ENCODE assay signal across 2 cellular contexts in the genomic region with DNA sequence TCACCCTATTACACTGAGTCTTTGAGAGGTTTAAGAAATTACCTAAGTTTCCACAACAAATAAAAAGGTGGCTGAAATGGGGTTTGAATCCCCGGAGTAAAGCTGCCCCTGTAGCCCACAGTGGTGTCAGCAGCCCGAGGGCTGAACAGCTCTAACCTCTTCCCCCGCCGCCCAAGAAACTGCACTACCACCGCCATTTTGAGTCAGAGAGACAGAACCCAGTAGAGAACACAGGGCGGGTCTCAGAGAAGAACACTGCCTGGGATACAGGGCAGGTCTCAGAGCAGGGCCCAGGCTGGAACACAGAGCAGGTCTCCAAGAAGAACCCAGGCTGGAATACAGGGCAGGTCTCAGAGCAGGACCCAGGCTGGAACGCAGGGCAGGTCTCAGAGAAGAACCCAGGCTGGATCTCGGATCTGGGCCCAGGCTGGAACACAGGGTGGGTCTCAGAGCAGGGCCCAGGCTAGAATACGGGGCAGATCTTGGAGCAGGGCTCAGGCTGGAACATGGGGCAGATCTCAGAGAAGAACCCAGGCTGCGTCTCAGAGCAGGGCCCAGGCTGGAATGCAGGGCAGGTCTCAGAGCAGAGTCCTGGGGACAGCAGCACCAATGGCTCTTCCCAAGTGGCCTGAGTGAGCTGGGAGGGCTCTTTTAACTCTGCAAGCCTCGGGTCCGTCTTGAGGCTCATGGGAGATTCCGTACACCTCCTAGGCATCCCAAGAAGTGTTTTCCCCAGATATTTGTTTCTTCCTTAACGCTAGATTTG.
TF ChIP-seq lines count a peak whose summit lies in the region.

No MANE protein-coding gene starts in this region.

TF ChIP-seq in A549, 52 proteins besides CTCF, POLR2A, EP300 and RAD21:
- TF ChIP-seq FOXS1 (CRISPR knock-in tag; IDR thresholded peaks at IDR 0.05), result no peak
- TF ChIP-seq HEYL (CRISPR knock-in tag; IDR thresholded peaks at IDR 0.05), result no peak
- TF ChIP-seq BHLHE40 (IDR thresholded peaks at IDR 0.05; ENCODE audit: low read depth, low read length), result no peak
- TF ChIP-seq CHD2 (IDR thresholded peaks at IDR 0.05; ENCODE audit: low read length, partially characterized antibody), result no peak
- no peak for TF ChIP-seq FOSL2 (IDR thresholded peaks at IDR 0.05)
- no peak for TF ChIP-seq FOSL2 (CRISPR knock-in tag; IDR thresholded peaks at IDR 0.05)
- TF ChIP-seq CBX2 (IDR thresholded peaks at IDR 0.05; ENCODE audit: borderline replicate concordance, low read depth), result no peak
- TF ChIP-seq, protein P1, sequence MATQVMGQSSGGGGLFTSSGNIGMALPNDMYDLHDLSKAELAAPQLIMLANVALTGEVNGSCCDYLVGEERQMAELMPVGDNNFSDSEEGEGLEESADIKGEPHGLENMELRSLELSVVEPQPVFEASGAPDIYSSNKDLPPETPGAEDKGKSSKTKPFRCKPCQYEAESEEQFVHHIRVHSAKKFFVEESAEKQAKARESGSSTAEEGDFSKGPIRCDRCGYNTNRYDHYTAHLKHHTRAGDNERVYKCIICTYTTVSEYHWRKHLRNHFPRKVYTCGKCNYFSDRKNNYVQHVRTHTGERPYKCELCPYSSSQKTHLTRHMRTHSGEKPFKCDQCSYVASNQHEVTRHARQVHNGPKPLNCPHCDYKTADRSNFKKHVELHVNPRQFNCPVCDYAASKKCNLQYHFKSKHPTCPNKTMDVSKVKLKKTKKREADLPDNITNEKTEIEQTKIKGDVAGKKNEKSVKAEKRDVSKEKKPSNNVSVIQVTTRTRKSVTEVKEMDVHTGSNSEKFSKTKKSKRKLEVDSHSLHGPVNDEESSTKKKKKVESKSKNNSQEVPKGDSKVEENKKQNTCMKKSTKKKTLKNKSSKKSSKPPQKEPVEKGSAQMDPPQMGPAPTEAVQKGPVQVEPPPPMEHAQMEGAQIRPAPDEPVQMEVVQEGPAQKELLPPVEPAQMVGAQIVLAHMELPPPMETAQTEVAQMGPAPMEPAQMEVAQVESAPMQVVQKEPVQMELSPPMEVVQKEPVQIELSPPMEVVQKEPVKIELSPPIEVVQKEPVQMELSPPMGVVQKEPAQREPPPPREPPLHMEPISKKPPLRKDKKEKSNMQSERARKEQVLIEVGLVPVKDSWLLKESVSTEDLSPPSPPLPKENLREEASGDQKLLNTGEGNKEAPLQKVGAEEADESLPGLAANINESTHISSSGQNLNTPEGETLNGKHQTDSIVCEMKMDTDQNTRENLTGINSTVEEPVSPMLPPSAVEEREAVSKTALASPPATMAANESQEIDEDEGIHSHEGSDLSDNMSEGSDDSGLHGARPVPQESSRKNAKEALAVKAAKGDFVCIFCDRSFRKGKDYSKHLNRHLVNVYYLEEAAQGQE (IDR thresholded peaks at IDR 0.05), result no peak
- no peak for TF ChIP-seq MAFK (IDR thresholded peaks at IDR 0.05; ENCODE audit: partially characterized antibody)
- TF ChIP-seq JUN (IDR thresholded peaks at IDR 0.05), result no peak
- no peak for TF ChIP-seq SMC3 (IDR thresholded peaks at IDR 0.05)
- no peak for TF ChIP-seq EHF (CRISPR knock-in tag; IDR thresholded peaks at IDR 0.05)
- TF ChIP-seq ZNF302 (CRISPR knock-in tag; IDR thresholded peaks at IDR 0.05), result no peak
- no peak for TF ChIP-seq GATA3 (IDR thresholded peaks at IDR 0.05; ENCODE audit: borderline replicate concordance)
- TF ChIP-seq ESRRA (IDR thresholded peaks at IDR 0.05; ENCODE audit: borderline replicate concordance, low read length), result no peak
- TF ChIP-seq EHMT2 (IDR thresholded peaks at IDR 0.05; ENCODE audit: low read depth), result no peak
- TF ChIP-seq KDM1A (IDR thresholded peaks at IDR 0.05; ENCODE audit: low read depth), result no peak
- no peak for TF ChIP-seq KDM5A (IDR thresholded peaks at IDR 0.05)
TF ChIP-seq in A549: peak in this region for 0.

TF ChIP-seq in H1, 55 proteins besides CTCF, POLR2A, EP300 and RAD21:
- no peak for TF ChIP-seq ASH2L (IDR thresholded peaks at IDR 0.05; ENCODE audit: low read length)
- no peak for TF ChIP-seq SAP30 (IDR thresholded peaks at IDR 0.05; ENCODE audit: insufficient read depth, insufficient replicate concordance, low read length)
- no peak for TF ChIP-seq NRF1 (IDR thresholded peaks at IDR 0.05; ENCODE audit: low read depth, low read length)
- TF ChIP-seq NANOG (IDR thresholded peaks at IDR 0.05; ENCODE audit: insufficient read depth, low read depth, low read length, poor library complexity, severe bottlenecking), result no peak
- TF ChIP-seq RFX5 (IDR thresholded peaks at IDR 0.05; ENCODE audit: borderline replicate concordance, low read depth, low read length), result no peak
- no peak for TF ChIP-seq JUN (IDR thresholded peaks at IDR 0.05; ENCODE audit: low read depth, low read length)
- no peak for TF ChIP-seq HDAC2 (IDR thresholded peaks at IDR 0.05; ENCODE audit: borderline replicate concordance in 1 of 2, low read depth in 2 of 2, low read length in 2 of 2)
